ENCODE assay signal across 25 cellular contexts in genomic region chr6:75143186-75143585, GRCh38.
DNase-seq lines count a peak whose midpoint lies in the region; ATAC-seq, FAIRE-seq and TF ChIP-seq lines count a peak whose summit lies in the region.
"Had no signal": no experiment of that assay in that cellular context is flagged by ENCODE, and none has a peak within 500 bp of the region (broad histone marks: within the 10 kb centered on the region; RNA-seq: fewer than 3 reads in every experiment).

No MANE protein-coding gene starts in this region.

- H3K4me3 Mint-ChIP-seq in astrocyte (ENCODE audit: unreplicated experiment), result no peak overlapping the region
- H3K4me3 Mint-ChIP-seq: CD8-positive, alpha-beta T cell; natural killer cell treated with Interleukin-12 subunit alpha and Interleukin-12 subunit beta and Interleukin-15 and Interleukin-18, amount 100 ng/mL, for 72 hours; T-helper 1 cell treated with Interleukin-12 subunit alpha and Interleukin-12 subunit beta and Interleukin-4 antibody, amounts not matched to agents 30 μg/mL and 1 μg/mL, for 36 hours had no signal

- intact Hi-C loops in left ventricle myocardium inferior (cut with micrococcal nuclease), result no loop called here
- intact Hi-C loops in right cardiac atrium (cut with DNase I), result no loop called here
- intact Hi-C loops in uterus (cut with DNase I; ENCODE audit: low total_unique reads), result no loop called here
- intact Hi-C loops in vagina (cut with DNase I), result no loop called here
- intact Hi-C loops in left lung (cut with DNase I), result no loop called here

- no peaks in the 10 kb centered on the region for H3K79me2 ChIP-seq in astrocyte (ENCODE audit: insufficient read depth, low read length)

- TF ChIP-seq CTCF in left ventricle myocardium inferior (IDR thresholded peaks at IDR 0.05; ENCODE audit: borderline replicate concordance) (no peak), astrocyte (IDR thresholded peaks at IDR 0.05; ENCODE audit: insufficient read depth, low read depth, low read length) (no peak), fibroblast of the aortic adventitia (IDR thresholded peaks at IDR 0.05; ENCODE audit: insufficient read depth, low read length) (no peak), uterus (IDR thresholded peaks at IDR 0.05) (no peak), vagina (IDR thresholded peaks at IDR 0.05) (no peak), left lung (IDR thresholded peaks at IDR 0.05) (no peak)

- peaks cover 20% of the 10 kb centered on the region for H3K36me3 Mint-ChIP-seq in astrocyte (ENCODE audit: low read depth, unreplicated experiment)
- H3K36me3 Mint-ChIP-seq: CD8-positive, alpha-beta T cell; natural killer cell treated with Interleukin-12 subunit alpha and Interleukin-12 subunit beta and Interleukin-15 and Interleukin-18, amount 100 ng/mL, for 72 hours had no signal

- H3K9me3 ChIP-seq in left ventricle myocardium inferior (replicated peaks) (no peaks in the 10 kb centered on the region), right cardiac atrium (ENCODE audit: control insufficient read depth, low read length) (no peaks in the 10 kb centered on the region), astrocyte (ENCODE audit: insufficient read depth, low read depth, low read length) (no peaks in the 10 kb centered on the region), uterus (no peaks in the 10 kb centered on the region), vagina (no peaks in the 10 kb centered on the region), left lung (no peaks in the 10 kb centered on the region)
- H3K9me3 ChIP-seq: prostate gland had no signal

- DNase-seq in left ventricle myocardium inferior (no peak), right cardiac atrium (no peak), astrocyte (ENCODE audit: low read depth) (peak; percentile 87), fibroblast of the aortic adventitia (ENCODE audit: low read depth) (peak; percentile 94), uterus (no peak), vagina (ENCODE audit: extremely low spot score in 2 of 2) (no peak), left lung (no peak), GOT3 (lab: John Stamatoyannopoulos, UW) (no peak)
- DNase-seq: activated CD4-positive, alpha-beta T cell treated with anti-CD3 and anti-CD28 coated beads, Interleukin-2, amount 50 U/mL, for 1 hour; activated CD8-positive, alpha-beta memory T cell treated with anti-CD3 and anti-CD28 coated beads, Interleukin-2, amount 50 U/mL, for 48 hours; activated gamma-delta T cell treated with Interleukin-2 at 50 U/mL for 16 hours; CD8-positive, alpha-beta T cell; DMS53; NCI-H1417 treated with DMSO at 0.1 percent for 48 hours; NCI-H2171; NCI-H526 treated with DMSO at 0.1 percent for 48 hours; Right ventricle myocardium superior; stimulated activated CD8-positive, alpha-beta memory T cell treated with anti-CD3 and anti-CD28 coated beads, Interleukin-4, amount 100 ng/mL, for 48 hours; substantia nigra had no signal

- H3K27ac ChIP-seq in left ventricle myocardium inferior (replicated peaks), result peak overlapping the region; percentile 21
- H3K27ac ChIP-seq in right cardiac atrium (ENCODE audit: low read length), result no peak overlapping the region
- H3K27ac ChIP-seq in astrocyte (ENCODE audit: low read depth, low read length), result peak overlapping the region; percentile 28
- H3K27ac ChIP-seq in uterus, result peak overlapping the region; percentile 46 to 61
- no peak overlapping the region for H3K27ac ChIP-seq in vagina
- no peak overlapping the region for H3K27ac ChIP-seq in left lung
- H3K27ac ChIP-seq: prostate gland had no signal

- FAIRE-seq in astrocyte (lab: Jason Lieb, UNC), result peak; percentile 81
- FAIRE-seq: A204.1, frontal cortex, urothelium cell line had no signal

- H3K9ac ChIP-seq in astrocyte (ENCODE audit: low read length), result no peak overlapping the region

- H3K4me1 ChIP-seq in left ventricle myocardium inferior (no peaks in the 10 kb centered on the region), right cardiac atrium (ENCODE audit: control insufficient read depth, insufficient read depth, low read length) (no peaks in the 10 kb centered on the region), astrocyte (ENCODE audit: insufficient read depth, low read length) (peaks cover 4% of the 10 kb centered on the region), uterus (no peaks in the 10 kb centered on the region), vagina (peaks cover 4% of the 10 kb centered on the region), left lung (no peaks in the 10 kb centered on the region)
- H3K4me1 ChIP-seq: prostate gland had no signal

- H3K4me3 ChIP-seq in left ventricle myocardium inferior (no peak overlapping the region), right cardiac atrium (ENCODE audit: low read length) (no peak overlapping the region), astrocyte (ENCODE audit: insufficient read depth, low read depth, low read length) (no peak overlapping the region), fibroblast of the aortic adventitia (ENCODE audit: low read depth, low read length) (no peak overlapping the region), uterus (no peak overlapping the region), vagina (no peak overlapping the region), left lung (no peak overlapping the region)
- H3K4me3 ChIP-seq: prostate gland had no signal

- H3K4me1 Mint-ChIP-seq in astrocyte (ENCODE audit: low read depth, unreplicated experiment), result no peaks in the 10 kb centered on the region

- H3K36me3 ChIP-seq in left ventricle myocardium inferior, result no peaks in the 10 kb centered on the region
- H3K36me3 ChIP-seq in astrocyte (ENCODE audit: insufficient read depth, low read length), result peaks cover 21% of the 10 kb centered on the region
- no peaks in the 10 kb centered on the region for H3K36me3 ChIP-seq in uterus
- H3K36me3 ChIP-seq in vagina, result peaks cover 0 to 13% of the 10 kb centered on the region in 2 donors
- no peaks in the 10 kb centered on the region for H3K36me3 ChIP-seq in left lung
- H3K36me3 ChIP-seq: prostate gland had no signal

- H3K4me2 ChIP-seq in astrocyte (ENCODE audit: low read length), result peak overlapping the region; percentile 15

- no peaks in the 10 kb centered on the region for H3K9me3 Mint-ChIP-seq in astrocyte (ENCODE audit: unreplicated experiment)
- H3K9me3 Mint-ChIP-seq: CD8-positive, alpha-beta T cell; T-helper 1 cell treated with Interleukin-12 subunit alpha and Interleukin-12 subunit beta and Interleukin-4 antibody, amounts not matched to agents 30 μg/mL and 1 μg/mL, for 36 hours had no signal

- H3K27me3 ChIP-seq in left ventricle myocardium inferior (ENCODE audit: low read depth) (no peaks in the 10 kb centered on the region), right cardiac atrium (ENCODE audit: control insufficient read depth, insufficient read depth) (no peaks in the 10 kb centered on the region), astrocyte (ENCODE audit: insufficient read depth, low read length) (no peaks in the 10 kb centered on the region), uterus (no peaks in the 10 kb centered on the region), vagina (no peaks in the 10 kb centered on the region), left lung (no peaks in the 10 kb centered on the region)

- no peak overlapping the region for H2AFZ ChIP-seq in astrocyte (ENCODE audit: low read depth, low read length)

- 66% methylated on average over 3 of the region's 3 CpGs for WGBS in right cardiac atrium

- no peaks in the 10 kb centered on the region for H3K27me3 Mint-ChIP-seq in astrocyte (ENCODE audit: low read depth, unreplicated experiment)
- H3K27me3 Mint-ChIP-seq: natural killer cell treated with Interleukin-12 subunit alpha and Interleukin-12 subunit beta and Interleukin-15 and Interleukin-18, amount 100 ng/mL, for 72 hours had no signal

- no peak overlapping the region for H3K27ac Mint-ChIP-seq in astrocyte (ENCODE audit: unreplicated experiment)
- H3K27ac Mint-ChIP-seq: CD8-positive, alpha-beta T cell; natural killer cell treated with Interleukin-12 subunit alpha and Interleukin-12 subunit beta and Interleukin-15 and Interleukin-18, amount 100 ng/mL, for 72 hours; T-helper 1 cell treated with Interleukin-12 subunit alpha and Interleukin-12 subunit beta and Interleukin-4 antibody, amounts not matched to agents 30 μg/mL and 1 μg/mL, for 36 hours had no signal

- TF ChIP-seq POLR2A in uterus (IDR thresholded peaks at IDR 0.05) (no peak), vagina (IDR thresholded peaks at IDR 0.05) (no peak)

- ATAC-seq in right cardiac atrium (no peak), left lung (no peak)
- ATAC-seq: CD8-positive, alpha-beta T cell; natural killer cell treated with Interleukin-12 subunit alpha and Interleukin-12 subunit beta and Interleukin-15 and Interleukin-18, amount 100 ng/mL, for 72 hours had no signal

- no peaks in the 10 kb centered on the region for H4K20me1 ChIP-seq in astrocyte (ENCODE audit: insufficient read depth, low read length)

Comparison
In these comparisons a context has a peak if more than half of its experiments do, and no peak if none do; other contexts are left out.
1. H3K27ac ChIP-seq: peak in left ventricle myocardium inferior (single experiment), astrocyte (single experiment) and uterus (2 of 2); none in right cardiac atrium (single experiment), vagina (single experiment) and left lung (0 of 2).
2. DNase-seq: peak in astrocyte (single experiment) and fibroblast of the aortic adventitia (single experiment); none in left ventricle myocardium inferior (single experiment), right cardiac atrium (0 of 3), uterus (0 of 2), vagina (0 of 2), left lung (0 of 2) and GOT3 (single experiment).